ENCODE assay signal across 8 cellular contexts in genomic region chr3:170356596-170357175, GRCh38. TPM values are rescaled to one million over a fixed set of nuclear protein-coding genes. Genes with fewer than 3 reads are reported as not detected.
DNase-seq lines count a peak whose midpoint lies in the region; ATAC-seq lines count a peak whose summit lies in the region.

No MANE protein-coding gene starts in this region.

- H3K9me3 Mint-ChIP-seq in activated CD4-positive, alpha-beta T cell treated with anti-CD3 and anti-CD28 coated beads, Interleukin-2, amount 10 ng/mL, durations not matched to agents 24 days and 14 days = no peaks in the 10 kb centered on the region

- peaks cover 25% of the 10 kb centered on the region for H3K4me1 Mint-ChIP-seq in activated CD4-positive, alpha-beta T cell treated with anti-CD3 and anti-CD28 coated beads, Interleukin-2, amount 10 ng/mL, durations not matched to agents 24 days and 14 days

- H3K27me3 Mint-ChIP-seq in activated CD4-positive, alpha-beta T cell treated with anti-CD3 and anti-CD28 coated beads, Interleukin-2, amount 10 ng/mL, durations not matched to agents 24 days and 14 days = peaks cover 7% of the 10 kb centered on the region

- DNase-seq in A172 (ENCODE audit: low spot score) = peak; percentile 60
- peak; percentile 97 for DNase-seq in NCI-H2196 (lab: John Stamatoyannopoulos, UW; ENCODE audit: unreplicated experiment)
- DNase-seq in activated CD4-positive, alpha-beta T cell treated with anti-CD3 and anti-CD28 coated beads, Interleukin-2, amount 10 ng/mL, durations not matched to agents 24 days and 14 days = peak; percentile 83
- DNase-seq in effector CD8-positive, alpha-beta T cell (lab: John Stamatoyannopoulos, UW) = peak; percentile 34
- peak; percentile 94 for DNase-seq in mesenteric fat pad (ENCODE audit: low spot score)
- peak; percentile 54 to 63 for DNase-seq in stimulated activated CD8-positive, alpha-beta memory T cell treated with anti-CD3 and anti-CD28 coated beads, Interleukin-15, amount 100 ng/mL, for 48 hours (ENCODE audit: low read depth in 2 of 2)

- intact Hi-C loops in activated CD4-positive, alpha-beta T cell treated with anti-CD3 and anti-CD28 coated beads, Interleukin-2, amount 10 ng/mL, durations not matched to agents 24 days and 14 days (cut with micrococcal nuclease) = loop anchor here (1.0 to 5.0 kb wide), 7 partner anchors 79 to 592 kb away; partner anchors contain the start of genes LRRC34, LRRIQ4, PHC3 and SEC62

- peak overlapping the region; percentile 67 for H3K4me3 Mint-ChIP-seq in activated CD4-positive, alpha-beta T cell treated with anti-CD3 and anti-CD28 coated beads, Interleukin-2, amount 10 ng/mL, durations not matched to agents 24 days and 14 days

- H3K36me3 Mint-ChIP-seq in activated CD4-positive, alpha-beta T cell treated with anti-CD3 and anti-CD28 coated beads, Interleukin-2, amount 10 ng/mL, durations not matched to agents 24 days and 14 days (ENCODE audit: low read depth) = peaks cover 29% of the 10 kb centered on the region

- ATAC-seq in GM18499 (IDR thresholded peaks at IDR 0.05; ENCODE audit: insufficient read depth, unreplicated experiment) (peak; percentile 21), HG02885 (IDR thresholded peaks at IDR 0.05; ENCODE audit: poor library complexity, unreplicated experiment) (peak; percentile 50)

- peak overlapping the region; percentile 86 for H3K27ac Mint-ChIP-seq in activated CD4-positive, alpha-beta T cell treated with anti-CD3 and anti-CD28 coated beads, Interleukin-2, amount 10 ng/mL, durations not matched to agents 24 days and 14 days

RNA-seq across cellular contexts. Expression of gene SKIL, which starts 0.8 kb away (rescaled TPM):
- total RNA-seq in A172 (2014; rRNA removed; shearing (Covaris generic)) = 51.3 and 56.8 TPM in 2 replicates
- total RNA-seq in activated CD4-positive, alpha-beta T cell treated with anti-CD3 and anti-CD28 coated beads, Interleukin-2, amount 10 ng/mL, durations not matched to agents 24 days and 14 days = 23.3 TPM in 2 replicates
- 55.8 TPM for total RNA-seq in mesenteric fat pad

Comparison
In these comparisons a context has a peak if more than half of its experiments do, and no peak if none do; other contexts are left out.
1. Peak in every context shown above with its lines: DNase-seq and ATAC-seq.
2. DNase-seq: peak in every context shown above with its lines; median percentile 97 in NCI-H2196; 94 in mesenteric fat pad; 83 in activated CD4-positive, alpha-beta T cell treated with anti-CD3 and anti-CD28 coated beads, Interleukin-2, amount 10 ng/mL, durations not matched to agents 24 days and 14 days; 60 in A172; 58 in stimulated activated CD8-positive, alpha-beta memory T cell treated with anti-CD3 and anti-CD28 coated beads, Interleukin-15, amount 100 ng/mL, for 48 hours; 34 in effector CD8-positive, alpha-beta T cell.